ENCODE assay signal across 11 cellular contexts in the genomic region with DNA sequence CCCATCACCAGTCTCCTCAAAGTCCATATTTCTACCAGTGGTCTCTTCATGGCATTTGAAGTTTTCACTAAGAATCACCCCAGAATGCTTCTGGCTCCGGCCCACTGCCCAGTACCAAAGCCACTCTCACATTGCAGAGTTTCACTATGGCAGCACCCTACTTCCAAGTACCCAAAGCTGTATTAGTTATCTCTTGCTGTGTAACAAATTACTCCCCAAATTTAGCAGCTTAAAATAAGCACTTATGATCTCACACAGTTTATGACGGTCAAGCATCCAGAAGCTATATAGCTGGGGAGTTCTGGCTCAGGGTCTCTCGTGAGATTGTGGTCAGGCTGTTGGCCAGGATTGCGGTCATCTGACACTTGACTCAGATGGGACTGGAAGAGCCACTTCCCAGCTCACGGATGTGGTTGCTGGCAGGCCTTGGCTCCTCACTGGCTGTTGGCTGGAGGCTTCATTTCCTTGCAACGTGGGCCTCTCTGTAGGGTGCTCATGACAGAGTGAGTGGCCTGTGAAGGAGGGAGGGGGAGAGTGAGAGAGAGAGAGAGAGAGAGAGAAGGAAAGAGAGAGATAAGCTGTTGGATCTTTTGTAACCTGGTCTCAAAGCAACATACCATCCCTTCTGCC.
DNase-seq lines count a peak whose midpoint lies in the region; ATAC-seq and TF ChIP-seq lines count a peak whose summit lies in the region.
"Had no signal": no experiment of that assay in that cellular context is flagged by ENCODE, and none has a peak within 500 bp of the region (broad histone marks: within the 10 kb centered on the region; RNA-seq: fewer than 3 reads in every experiment).

No MANE protein-coding gene starts in this region.

- peaks cover 18% of the 10 kb centered on the region for H3K36me3 ChIP-seq in MG63
- peaks cover 0 to 2% of the 10 kb centered on the region in 2 donors for H3K36me3 ChIP-seq in lung (ENCODE audit: control insufficient read depth in 2 of 2, insufficient read depth in 2 of 2, low read length in 2 of 2)

- no peak overlapping the region for H3K4me3 Mint-ChIP-seq in nephron progenitor cell
- no peak overlapping the region for H3K4me3 Mint-ChIP-seq in CD4-positive, alpha-beta T cell
- H3K4me3 Mint-ChIP-seq: activated T-cell treated with anti-CD3 and anti-CD28 coated beads, Interleukin-2, amount 50 U/mL, for 24 hours had no signal

- no peak for TF ChIP-seq CTCF in lung (IDR thresholded peaks at IDR 0.05; ENCODE audit: control extremely low read depth, extremely low read depth)
- no peak for TF ChIP-seq CTCF in nephron progenitor cell (IDR thresholded peaks at IDR 0.05)
- no peak for TF ChIP-seq CTCF in CD4-positive, alpha-beta T cell (IDR thresholded peaks at IDR 0.05)

- ATAC-seq in lung (ENCODE audit: insufficient read depth, low FRiP score): peak; percentile 64
- no peak for ATAC-seq in CD4-positive, alpha-beta T cell (ENCODE audit: poor library complexity)

- CTCF ChIA-PET in CD4-positive, alpha-beta T cell (lab: Charles Lee): no interaction called here

- H3K27ac ChIP-seq in lung (ENCODE audit: low read depth in 1 of 2, low read length in 1 of 2): no peak overlapping the region
- no peak overlapping the region for H3K27ac ChIP-seq in CD4-positive, alpha-beta T cell (ENCODE audit: low read depth, low read length)

- peaks cover 31% of the 10 kb centered on the region for H3K36me3 Mint-ChIP-seq in nephron progenitor cell (ENCODE audit: low read depth)
- H3K36me3 Mint-ChIP-seq in CD4-positive, alpha-beta T cell (ENCODE audit: low read depth): no peaks in the 10 kb centered on the region

- DNase-seq in AG08396 (ENCODE audit: low spot score) (peak; percentile 91), MG63 (peak; percentile 97), brain pericyte (ENCODE audit: low read depth, low spot score) (peak; percentile 69), lung (ENCODE audit: low spot score) (peak; percentile 54), DMS 273 (lab: John Stamatoyannopoulos, UW; ENCODE audit: unreplicated experiment) (no peak), hypothalamus (lab: John Stamatoyannopoulos, UW) (no peak), nephron progenitor cell (no peak)
- no peak for DNase-seq in CD4-positive, alpha-beta T cell
- DNase-seq: activated T-cell treated with anti-CD3 and anti-CD28 coated beads, Interleukin-2, amount 50 U/mL, for 24 hours; midbrain; NCI-H1930 had no signal

- POLR2A ChIA-PET in CD4-positive, alpha-beta T cell (lab: Charles Lee): no interaction called here

- peaks cover 22% of the 10 kb centered on the region for H3K9me3 Mint-ChIP-seq in nephron progenitor cell
- H3K9me3 Mint-ChIP-seq in CD4-positive, alpha-beta T cell: no peaks in the 10 kb centered on the region
- H3K9me3 Mint-ChIP-seq: activated T-cell treated with anti-CD3 and anti-CD28 coated beads, Interleukin-2, amount 50 U/mL, for 24 hours had no signal

- intact Hi-C loops in CD4-positive, alpha-beta T cell (cut with DNase I, micrococcal nuclease): no loop called here

- 55 to 69% methylated on average over 6 of the region's 6 CpGs for WGBS in lung, 2 donors

- peaks cover 6 to 7% of the 10 kb centered on the region in 2 donors for H3K4me1 ChIP-seq in lung (ENCODE audit: control insufficient read depth in 2 of 2, insufficient read depth in 2 of 2, low read length in 2 of 2)

- no peak overlapping the region for H3K4me3 ChIP-seq in MG63
- H3K4me3 ChIP-seq in lung: no peak overlapping the region

- no peaks in the 10 kb centered on the region for H3K27me3 ChIP-seq in MG63
- no peaks in the 10 kb centered on the region for H3K27me3 ChIP-seq in lung (ENCODE audit: control insufficient read depth, insufficient read depth)
- H3K27me3 ChIP-seq in CD4-positive, alpha-beta T cell (ENCODE audit: control insufficient read depth, insufficient read depth, low read length): no peaks in the 10 kb centered on the region

- peaks cover 34% of the 10 kb centered on the region for H3K4me1 Mint-ChIP-seq in nephron progenitor cell
- no peaks in the 10 kb centered on the region for H3K4me1 Mint-ChIP-seq in CD4-positive, alpha-beta T cell (ENCODE audit: low read depth)

- peaks cover 10% of the 10 kb centered on the region for H3K27me3 Mint-ChIP-seq in nephron progenitor cell (ENCODE audit: low read depth, poor library complexity)
- H3K27me3 Mint-ChIP-seq in CD4-positive, alpha-beta T cell: no peaks in the 10 kb centered on the region
- H3K27me3 Mint-ChIP-seq: activated T-cell treated with anti-CD3 and anti-CD28 coated beads, Interleukin-2, amount 50 U/mL, for 24 hours had no signal

- no peak overlapping the region for H3K27ac Mint-ChIP-seq in nephron progenitor cell
- no peak overlapping the region for H3K27ac Mint-ChIP-seq in CD4-positive, alpha-beta T cell
- H3K27ac Mint-ChIP-seq: activated T-cell treated with anti-CD3 and anti-CD28 coated beads, Interleukin-2, amount 50 U/mL, for 24 hours had no signal

- H3K9me3 ChIP-seq in MG63: peaks cover 23% of the 10 kb centered on the region
- no peaks in the 10 kb centered on the region for H3K9me3 ChIP-seq in lung (ENCODE audit: control insufficient read depth in 2 of 2, insufficient read depth in 1 of 2, low read length in 1 of 2)
- H3K9me3 ChIP-seq in CD4-positive, alpha-beta T cell (ENCODE audit: control insufficient read depth, low read length): no peaks in the 10 kb centered on the region

Comparison
In these comparisons a context has a peak if more than half of its experiments do, and no peak if none do; other contexts are left out.
1. DNase-seq: peak in AG08396 (single experiment), MG63 (single experiment), brain pericyte (single experiment) and lung (single experiment); none in DMS 273 (single experiment), hypothalamus (0 of 51), nephron progenitor cell (single experiment) and CD4-positive, alpha-beta T cell (0 of 10).